In genomic region chr5:72470817-72471216, GRCh38 we compare ENCODE assay signal across 18 cellular contexts. TPM values are rescaled to one million over a fixed set of nuclear protein-coding genes. Genes with fewer than 3 reads are reported as not detected.
DNase-seq lines count a peak whose midpoint lies in the region; ATAC-seq, FAIRE-seq and TF ChIP-seq lines count a peak whose summit lies in the region.
"Had no signal": no experiment of that assay in that cellular context is flagged by ENCODE, and none has a peak within 500 bp of the region (broad histone marks: within the 10 kb centered on the region; RNA-seq: fewer than 3 reads in every experiment).

No MANE protein-coding gene starts in this region.

- CTCF ChIA-PET in SK-N-SH (lab: Yijun Ruan, JAX): interaction anchor here (0.8 kb wide), 1 partner anchor 24 kb away, joined by 3 read pairs; no protein-coding TSS in a partner anchor

- H3K79me2 ChIP-seq in SK-N-SH (ENCODE audit: insufficient read depth): no peaks in the 10 kb centered on the region

- no peak overlapping the region for H3K4me3 ChIP-seq in SK-N-SH (ENCODE audit: low read depth in 2 of 2, low read length in 1 of 2)
- no peak overlapping the region for H3K4me3 ChIP-seq in effector memory CD4-positive, alpha-beta T cell (ENCODE audit: insufficient read depth, low read depth, low read length, poor library complexity, severe bottlenecking)
- H3K4me3 ChIP-seq: lung, SJCRH30 had no signal

- H3K27me3 ChIP-seq in SK-N-SH (ENCODE audit: insufficient read depth): no peaks in the 10 kb centered on the region
- no peaks in the 10 kb centered on the region for H3K27me3 ChIP-seq in effector memory CD4-positive, alpha-beta T cell (replicated peaks; ENCODE audit: control insufficient read depth, insufficient read depth, low read length, poor library complexity, severe bottlenecking)
- H3K27me3 ChIP-seq: neutrophil, SJCRH30 had no signal

- no peak for TF ChIP-seq RAD21 in SK-N-SH (IDR thresholded peaks at IDR 0.05; ENCODE audit: low read length)

- peaks cover 15% of the 10 kb centered on the region for H3F3A ChIP-seq in SK-N-SH (replicated peaks; ENCODE audit: insufficient read depth)

- H3K4me2 ChIP-seq in SK-N-SH: no peak overlapping the region

- POLR2A ChIA-PET in SK-N-SH (lab: Yijun Ruan, JAX): no interaction called here

- FAIRE-seq in H54 (lab: Jason Lieb, UNC): peak; percentile 71
- FAIRE-seq: endothelial cell of umbilical vein had no signal

- no peak for ATAC-seq in stimulated activated naive CD8-positive, alpha-beta T cell treated with anti-CD3 and anti-CD28 coated beads, Interleukin-15, Interleukin-2, amounts not matched to agents 100 U/mL and 50 U/mL, for 24 hours
- ATAC-seq: CD8-positive, alpha-beta T cell had no signal

- no peak overlapping the region for H3K27ac ChIP-seq in SK-N-SH (ENCODE audit: low read depth in 2 of 2, low read length in 1 of 2)
- peak overlapping the region; percentile 43 for H3K27ac ChIP-seq in epithelial cell of prostate
- H3K27ac ChIP-seq in effector memory CD4-positive, alpha-beta T cell (ENCODE audit: insufficient read depth, low read length, poor library complexity, severe bottlenecking): no peak overlapping the region
- H3K27ac ChIP-seq: neutrophil, SJCRH30 had no signal

- no peaks in the 10 kb centered on the region for H3K9me3 ChIP-seq in SK-N-SH
- H3K9me3 ChIP-seq in effector memory CD4-positive, alpha-beta T cell (ENCODE audit: control insufficient read depth, low read length): no peaks in the 10 kb centered on the region
- H3K9me3 ChIP-seq: neutrophil, SJCRH30 had no signal

- TF ChIP-seq EP300 in SK-N-SH (IDR thresholded peaks at IDR 0.05; ENCODE audit: borderline replicate concordance in 1 of 2, low read depth in 1 of 2, low read length in 1 of 2): no peak

- no peaks in the 10 kb centered on the region for H4K20me1 ChIP-seq in SK-N-SH (ENCODE audit: insufficient read depth)

- no peaks in the 10 kb centered on the region for H3K9me2 ChIP-seq in SK-N-SH

- H3K36me3 ChIP-seq in SK-N-SH (replicated peaks in 1 of 2; ENCODE audit: control insufficient read depth in 1 of 2, insufficient read depth in 2 of 2, low read length in 1 of 2): no peaks in the 10 kb centered on the region
- H3K36me3 ChIP-seq in effector memory CD4-positive, alpha-beta T cell (ENCODE audit: control insufficient read depth, insufficient read depth, low read length): no peaks in the 10 kb centered on the region
- H3K36me3 ChIP-seq: neutrophil, SJCRH30 had no signal

- DNase-seq in H54 (ENCODE audit: insufficient read length, low spot score) (peak; percentile 51), SK-N-SH (no peak), epithelial cell of prostate (ENCODE audit: low read depth, low spot score) (peak; percentile 52), renal cortical epithelial cell (ENCODE audit: low read depth) (peak; percentile 92), amygdala (lab: John Stamatoyannopoulos, UW) (no peak), G401 (ENCODE audit: low spot score) (no peak)
- no peak for DNase-seq in stimulated activated naive CD8-positive, alpha-beta T cell treated with anti-CD3 and anti-CD28 coated beads, Interleukin-15, Interleukin-2, amounts not matched to agents 100 U/mL and 50 U/mL, for 24 hours
- DNase-seq in effector memory CD4-positive, alpha-beta T cell: no peak
- DNase-seq: activated naive CD4-positive, alpha-beta T cell; caudate nucleus; CD8-positive, alpha-beta T cell; GOT3; NCI-H2081; NCI-H82 had no signal

- no peak overlapping the region for H3K9ac ChIP-seq in SK-N-SH

- no peak for TF ChIP-seq POLR2A in H54 (IDR thresholded peaks at IDR 0.05; ENCODE audit: low read depth, low read length)

- no peak for TF ChIP-seq CTCF in SK-N-SH (IDR thresholded peaks at IDR 0.05)

- peaks cover 0 to 8% of the 10 kb centered on the region in 2 experiments; a peak in 1 of 4 replicates for H3K4me1 ChIP-seq in SK-N-SH (ENCODE audit: control insufficient read depth in 1 of 2, insufficient read depth in 2 of 2, low read depth in 1 of 2, low read length in 1 of 2)
- H3K4me1 ChIP-seq in effector memory CD4-positive, alpha-beta T cell (ENCODE audit: control insufficient read depth, insufficient read depth, low read length, poor library complexity, severe bottlenecking): no peaks in the 10 kb centered on the region

- 94% methylated on average over 2 of the region's 2 CpGs for WGBS in SK-N-SH (ENCODE audit: low lambda C conversion rate)

- in situ Hi-C loops in G401 (cut with HindIII; ENCODE audit: low sequenced_read_pairs): no loop called here

- H2AFZ ChIP-seq in SK-N-SH (ENCODE audit: low read depth): no peak overlapping the region; the same call in 1 of the 2 replicates

TF ChIP-seq in SK-N-SH, 30 proteins besides CTCF, POLR2A, EP300 and RAD21:
- TF ChIP-seq, protein P1, sequence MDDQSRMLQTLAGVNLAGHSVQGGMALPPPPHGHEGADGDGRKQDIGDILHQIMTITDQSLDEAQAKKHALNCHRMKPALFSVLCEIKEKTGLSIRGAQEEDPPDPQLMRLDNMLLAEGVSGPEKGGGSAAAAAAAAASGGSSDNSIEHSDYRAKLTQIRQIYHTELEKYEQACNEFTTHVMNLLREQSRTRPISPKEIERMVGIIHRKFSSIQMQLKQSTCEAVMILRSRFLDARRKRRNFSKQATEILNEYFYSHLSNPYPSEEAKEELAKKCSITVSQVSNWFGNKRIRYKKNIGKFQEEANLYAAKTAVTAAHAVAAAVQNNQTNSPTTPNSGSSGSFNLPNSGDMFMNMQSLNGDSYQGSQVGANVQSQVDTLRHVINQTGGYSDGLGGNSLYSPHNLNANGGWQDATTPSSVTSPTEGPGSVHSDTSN (IDR thresholded peaks at IDR 0.05): peak; percentile 5; the same call in 1 of the 2 replicates
- no peak for TF ChIP-seq EZH2phosphoT487 (IDR thresholded peaks at IDR 0.05; ENCODE audit: borderline replicate concordance, low read depth)

RNA-seq across cellular contexts. Expression of gene ZNF366, which starts 36.4 kb away (rescaled TPM):
- not detected in 2 replicates for polyA plus RNA-seq in SK-N-SH (2012; rRNA removed)
- not detected in 2 replicates for polyA plus RNA-seq in SK-N-SH (2012; cell fraction: cytosol; rRNA removed)
- not detected in 2 replicates for polyA plus RNA-seq in SK-N-SH (2012; cell fraction: nucleus; rRNA removed)
- 0.05 TPM in 1 of 2 replicates, not detected in the other for total RNA-seq in renal cortical epithelial cell
- total RNA-seq in G401 (2014; rRNA removed; shearing (Covaris generic)): not detected in 2 replicates
- total RNA-seq: CD8-positive, alpha-beta T cell had no signal

Comparison
In these comparisons a context has a peak if more than half of its experiments do, and no peak if none do; other contexts are left out.
1. DNase-seq: peak in H54 (single experiment), epithelial cell of prostate (single experiment) and renal cortical epithelial cell (single experiment); none in SK-N-SH (single experiment), stimulated activated naive CD8-positive, alpha-beta T cell treated with anti-CD3 and anti-CD28 coated beads, Interleukin-15, Interleukin-2, amounts not matched to agents 100 U/mL and 50 U/mL, for 24 hours (single experiment), amygdala (0 of 56), effector memory CD4-positive, alpha-beta T cell (0 of 3) and G401 (single experiment).